In the genomic region with DNA sequence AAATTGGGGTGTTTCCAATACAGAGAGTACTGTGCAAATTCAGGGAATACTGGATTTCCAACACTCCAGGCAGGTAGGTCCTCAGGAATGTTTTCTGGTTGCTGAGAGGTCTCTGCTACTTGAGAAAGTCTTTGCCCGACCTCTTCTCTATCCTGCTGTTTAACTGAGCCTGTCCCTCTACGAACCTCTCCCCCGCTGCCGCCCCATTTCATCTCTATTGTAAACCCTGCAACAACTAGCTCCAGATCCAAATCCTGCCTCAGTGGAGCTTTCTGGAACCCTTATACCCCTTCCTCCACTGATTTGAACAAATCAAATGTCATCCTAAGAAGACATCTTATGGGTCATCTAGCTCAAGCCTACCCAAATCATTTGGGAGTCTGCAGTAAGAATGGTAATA, we compare ENCODE assay signal across 9 cellular contexts. TPM values are rescaled to one million over a fixed set of nuclear protein-coding genes. Genes with fewer than 3 reads are reported as not detected.
DNase-seq lines count a peak whose midpoint lies in the region; ATAC-seq, FAIRE-seq and TF ChIP-seq lines count a peak whose summit lies in the region.
"Had no signal": no experiment of that assay in that cellular context is flagged by ENCODE, and none has a peak within 500 bp of the region (broad histone marks: within the 10 kb centered on the region; RNA-seq: fewer than 3 reads in every experiment).

No MANE protein-coding gene starts in this region.

- H3K27me3 Mint-ChIP-seq in activated CD8-positive, alpha-beta memory T cell treated with anti-CD3 and anti-CD28 coated beads, Interleukin-2, amount 10 ng/mL, durations not matched to agents 7 days and 5 days: no peaks in the 10 kb centered on the region

- no peak for FAIRE-seq in keratinocyte (lab: Jason Lieb, UNC)

- H3K4me3 Mint-ChIP-seq in activated CD8-positive, alpha-beta memory T cell treated with anti-CD3 and anti-CD28 coated beads, Interleukin-2, amount 10 ng/mL, durations not matched to agents 7 days and 5 days: peak overlapping the region; percentile 97

- dilution Hi-C loops in keratinocyte (cut with MboI; ENCODE audit: extremely low pct_ligation_motif_present, low sequenced_read_pairs): no loop called here

- peaks cover 3% of the 10 kb centered on the region for H4K20me1 ChIP-seq in keratinocyte (ENCODE audit: control insufficient read depth, extremely low read depth, insufficient read depth, low read length)

- no peak for DNase-seq in activated CD8-positive, alpha-beta memory T cell treated with anti-CD3 and anti-CD28 coated beads, Interleukin-2, amount 10 ng/mL, durations not matched to agents 7 days and 5 days
- no peak for DNase-seq in activated CD8-positive, alpha-beta memory T cell treated with anti-CD3 and anti-CD28 coated beads, Interleukin-2, amount 50 U/mL, for 4 hours
- no peak for DNase-seq in activated naive CD4-positive, alpha-beta T cell treated with anti-CD3 and anti-CD28 coated beads, Interleukin-2, amount 50 U/mL, for 72 hours (ENCODE audit: low spot score in 2 of 2)
- DNase-seq in keratinocyte (ENCODE audit: low read depth, low spot score): no peak
- no peak for DNase-seq in stimulated activated CD4-positive, alpha-beta T cell treated with anti-CD3 and anti-CD28 coated beads, Interleukin-4, amount 100 ng/mL, for 4 hours
- DNase-seq: stimulated activated CD4-positive, alpha-beta T cell treated with anti-CD3 and anti-CD28 coated beads, Interleukin-1b, Interleukin-23, amount 100 ng/mL, for 48 hours had no signal

- H3K4me3 ChIP-seq in keratinocyte (ENCODE audit: control insufficient read depth in 2 of 3, extremely low read depth in 1 of 3, insufficient read depth in 2 of 3, low read depth in 1 of 3, low read length in 3 of 3) (peak overlapping the region; percentile 82 to 93 (median 93)), subcutaneous abdominal adipose tissue (ENCODE audit: low read depth in 1 of 5, low read length in 5 of 5) (peak overlapping the region; percentile 75 to 98 (median 93))

- H3K36me3 ChIP-seq in keratinocyte (ENCODE audit: control insufficient read depth in 2 of 2, extremely low read depth in 1 of 2, insufficient read depth in 2 of 2, low read length in 2 of 2): peaks cover 13 to 16% of the 10 kb centered on the region in 2 experiments
- H3K36me3 ChIP-seq in subcutaneous abdominal adipose tissue (ENCODE audit: control insufficient read depth in 5 of 5, insufficient read depth in 5 of 5, low read length in 5 of 5): peaks cover 6 to 14% (median 9%) of the 10 kb centered on the region in 5 donors

- H3K9ac ChIP-seq in keratinocyte (ENCODE audit: control insufficient read depth, extremely low read depth, insufficient read depth, low read length) (peak overlapping the region; percentile 97), subcutaneous abdominal adipose tissue (ENCODE audit: low read length in 5 of 5) (peak overlapping the region; percentile 22 to 93 (median 90))

- H3K4me1 Mint-ChIP-seq in activated CD8-positive, alpha-beta memory T cell treated with anti-CD3 and anti-CD28 coated beads, Interleukin-2, amount 10 ng/mL, durations not matched to agents 7 days and 5 days: peaks cover 70% of the 10 kb centered on the region

- ATAC-seq in activated CD8-positive, alpha-beta memory T cell treated with anti-CD3 and anti-CD28 coated beads, Interleukin-2, amount 10 ng/mL, durations not matched to agents 7 days and 5 days: no peak
- no peak for ATAC-seq in activated naive CD4-positive, alpha-beta T cell treated with anti-CD3 and anti-CD28 coated beads, Interleukin-2, amount 50 U/mL, for 72 hours
- ATAC-seq in GM18861 (IDR thresholded peaks at IDR 0.05; ENCODE audit: unreplicated experiment) (no peak), HG02759 (IDR thresholded peaks at IDR 0.05; ENCODE audit: unreplicated experiment) (no peak)

- H3K9me1 ChIP-seq in keratinocyte (ENCODE audit: control insufficient read depth, extremely low read depth, insufficient read depth, low read length): peaks cover 2% of the 10 kb centered on the region

- no peaks in the 10 kb centered on the region for H3K9me3 ChIP-seq in keratinocyte (ENCODE audit: control insufficient read depth, low read depth, low read length)
- no peaks in the 10 kb centered on the region for H3K9me3 ChIP-seq in subcutaneous abdominal adipose tissue (ENCODE audit: control insufficient read depth in 5 of 5, low read length in 5 of 5)

- H3K79me2 ChIP-seq in keratinocyte (ENCODE audit: control insufficient read depth, insufficient read depth, low read length): peaks cover 81% of the 10 kb centered on the region

- peaks cover 10% of the 10 kb centered on the region for H3K4me1 ChIP-seq in keratinocyte (ENCODE audit: control insufficient read depth, extremely low read depth, insufficient read depth, low read length)
- H3K4me1 ChIP-seq in subcutaneous abdominal adipose tissue (ENCODE audit: control insufficient read depth in 5 of 5, insufficient read depth in 5 of 5, low read length in 5 of 5): peaks cover 9 to 30% (median 29%) of the 10 kb centered on the region in 5 donors

- no peaks in the 10 kb centered on the region for H3K9me3 Mint-ChIP-seq in activated CD8-positive, alpha-beta memory T cell treated with anti-CD3 and anti-CD28 coated beads, Interleukin-2, amount 10 ng/mL, durations not matched to agents 7 days and 5 days (ENCODE audit: low read depth)
- peaks cover 4% of the 10 kb centered on the region in 2 donors for H3K9me3 Mint-ChIP-seq in activated naive CD4-positive, alpha-beta T cell treated with anti-CD3 and anti-CD28 coated beads, Interleukin-2, amount 50 U/mL, for 72 hours

- TF ChIP-seq CTCF in keratinocyte (optimal IDR thresholded peaks at IDR 0.05 in 1 of 3, IDR thresholded peaks at IDR 0.05 in 1 of 3, conservative IDR thresholded peaks at IDR 0.05 in 1 of 3; ENCODE audit: extremely low read depth in 1 of 3, insufficient read depth in 2 of 3, low read length in 3 of 3): no peak

- H3K27ac ChIP-seq in keratinocyte (ENCODE audit: control insufficient read depth, insufficient read depth, low read length) (peak overlapping the region; percentile 92), subcutaneous abdominal adipose tissue (ENCODE audit: low read depth, low read length) (peak overlapping the region; percentile 94)

- H2AFZ ChIP-seq in keratinocyte (ENCODE audit: control insufficient read depth, low read length): no peak overlapping the region

- H3K4me2 ChIP-seq in keratinocyte (ENCODE audit: control insufficient read depth, extremely low read depth, insufficient read depth, low read depth, low read length): peak overlapping the region; percentile 95

- H3K27ac Mint-ChIP-seq in activated CD8-positive, alpha-beta memory T cell treated with anti-CD3 and anti-CD28 coated beads, Interleukin-2, amount 10 ng/mL, durations not matched to agents 7 days and 5 days: peak overlapping the region; percentile 100
- peak overlapping the region; percentile 96 to 99 for H3K27ac Mint-ChIP-seq in activated naive CD4-positive, alpha-beta T cell treated with anti-CD3 and anti-CD28 coated beads, Interleukin-2, amount 50 U/mL, for 72 hours

- CTCF ChIA-PET in activated CD8-positive, alpha-beta memory T cell treated with anti-CD3 and anti-CD28 coated beads, Interleukin-2, amount 10 ng/mL, durations not matched to agents 7 days and 5 days (lab: Charles Lee): interaction anchor here (1.1 kb wide), 1 partner anchor 10 kb away, joined by 3 read pairs; no protein-coding TSS in a partner anchor

- H3K27me3 ChIP-seq in keratinocyte (ENCODE audit: control insufficient read depth, extremely low read depth, insufficient read depth, low read length) (no peaks in the 10 kb centered on the region), subcutaneous abdominal adipose tissue (ENCODE audit: control insufficient read depth in 5 of 5, insufficient read depth in 4 of 5, low read length in 5 of 5) (no peaks in the 10 kb centered on the region)

- peaks cover 34% of the 10 kb centered on the region for H3K36me3 Mint-ChIP-seq in activated CD8-positive, alpha-beta memory T cell treated with anti-CD3 and anti-CD28 coated beads, Interleukin-2, amount 10 ng/mL, durations not matched to agents 7 days and 5 days
- peaks cover 37 to 52% of the 10 kb centered on the region in 2 donors for H3K36me3 Mint-ChIP-seq in activated naive CD4-positive, alpha-beta T cell treated with anti-CD3 and anti-CD28 coated beads, Interleukin-2, amount 50 U/mL, for 72 hours

RNA-seq across cellular contexts. Expression of a gene that starts 1.3 kb away (rescaled TPM):
- total RNA-seq in activated CD8-positive, alpha-beta memory T cell treated with anti-CD3 and anti-CD28 coated beads, Interleukin-2, amount 10 ng/mL, durations not matched to agents 7 days and 5 days: 10 to 100 TPM; 59.9 to 81.1 TPM
- total RNA-seq in activated naive CD4-positive, alpha-beta T cell treated with anti-CD3 and anti-CD28 coated beads, Interleukin-2, amount 50 U/mL, for 72 hours: 10 to 100 TPM; 54.0 to 62.0 TPM
- polyA plus RNA-seq in keratinocyte: 41.5 to 82.7 TPM (median 79.2 TPM) in 3 replicates
- 293 TPM for polyA plus RNA-seq in keratinocyte (2011; ENCODE audit: low read depth)
- polyA plus RNA-seq in keratinocyte (2011; cell fraction: cytosol; rRNA removed): 45.9 and 47.7 TPM in 2 replicates
- polyA plus RNA-seq in keratinocyte (2011; cell fraction: nucleus; rRNA removed): 43.5 and 45.2 TPM in 2 replicates
- 69.9 and 111 TPM in 2 replicates for polyA plus RNA-seq in keratinocyte (2012; ENCODE audit: low replicate concordance)
- 19.2 to 35.6 TPM (median 34.0 TPM) in 3 replicates for polyA minus RNA-seq in keratinocyte
- 15.5 TPM for polyA minus RNA-seq in keratinocyte (2011; cell fraction: cytosol; rRNA and poly(A)+ RNA removed)
- 12.7 and 25.6 TPM in 2 replicates for polyA minus RNA-seq in keratinocyte (2011; cell fraction: nucleus; rRNA and poly(A)+ RNA removed)

RNA-seq across cellular contexts. Expression of a gene that starts 1.4 kb away (rescaled TPM):
- 1 to 10 TPM; 6.1 to 9.6 TPM for total RNA-seq in activated CD8-positive, alpha-beta memory T cell treated with anti-CD3 and anti-CD28 coated beads, Interleukin-2, amount 10 ng/mL, durations not matched to agents 7 days and 5 days
- total RNA-seq in activated naive CD4-positive, alpha-beta T cell treated with anti-CD3 and anti-CD28 coated beads, Interleukin-2, amount 50 U/mL, for 72 hours: 1 to 10 TPM; 6.8 to 7.3 TPM
- 0.67 to 2.3 TPM (median 1.7 TPM) in 3 replicates for polyA plus RNA-seq in keratinocyte
- polyA plus RNA-seq in keratinocyte (2011; ENCODE audit: low read depth): 1.8 TPM
- 0.42 and 0.52 TPM in 2 replicates for polyA plus RNA-seq in keratinocyte (2011; cell fraction: cytosol; rRNA removed)
- 6.2 and 7.8 TPM in 2 replicates for polyA plus RNA-seq in keratinocyte (2011; cell fraction: nucleus; rRNA removed)
- polyA plus RNA-seq in keratinocyte (2012; ENCODE audit: low replicate concordance): 0.38 and 1.7 TPM in 2 replicates
- 0.43 to 2.7 TPM (median 1.6 TPM) in 3 replicates for polyA minus RNA-seq in keratinocyte
- polyA minus RNA-seq in keratinocyte (2011; cell fraction: cytosol; rRNA and poly(A)+ RNA removed): not detected
- 2.8 and 3.8 TPM in 2 replicates for polyA minus RNA-seq in keratinocyte (2011; cell fraction: nucleus; rRNA and poly(A)+ RNA removed)

RNA-seq across cellular contexts. Expression of a gene that starts 12.3 kb away (rescaled TPM):
- total RNA-seq in activated CD8-positive, alpha-beta memory T cell treated with anti-CD3 and anti-CD28 coated beads, Interleukin-2, amount 10 ng/mL, durations not matched to agents 7 days and 5 days: not detected
- total RNA-seq in activated naive CD4-positive, alpha-beta T cell treated with anti-CD3 and anti-CD28 coated beads, Interleukin-2, amount 50 U/mL, for 72 hours: not detected
- polyA plus RNA-seq in keratinocyte: not detected in 3 replicates
- not detected for polyA plus RNA-seq in keratinocyte (2011; ENCODE audit: low read depth)
- polyA plus RNA-seq in keratinocyte (2011; cell fraction: cytosol; rRNA removed): not detected in 2 replicates
- polyA plus RNA-seq in keratinocyte (2011; cell fraction: nucleus; rRNA removed): not detected in 2 replicates
- 0.07 TPM in 1 of 2 replicates, not detected in the other for polyA plus RNA-seq in keratinocyte (2012; ENCODE audit: low replicate concordance)
- polyA minus RNA-seq in keratinocyte: not detected in 3 replicates
- not detected for polyA minus RNA-seq in keratinocyte (2011; cell fraction: cytosol; rRNA and poly(A)+ RNA removed)
- not detected in 2 replicates for polyA minus RNA-seq in keratinocyte (2011; cell fraction: nucleus; rRNA and poly(A)+ RNA removed)

RNA-seq across cellular contexts. Expression of a gene that starts 25.8 kb away (rescaled TPM):
- not detected for total RNA-seq in activated CD8-positive, alpha-beta memory T cell treated with anti-CD3 and anti-CD28 coated beads, Interleukin-2, amount 10 ng/mL, durations not matched to agents 7 days and 5 days
- total RNA-seq in activated naive CD4-positive, alpha-beta T cell treated with anti-CD3 and anti-CD28 coated beads, Interleukin-2, amount 50 U/mL, for 72 hours: not detected
- polyA plus RNA-seq in keratinocyte: not detected in 3 replicates
- not detected for polyA plus RNA-seq in keratinocyte (2011; ENCODE audit: low read depth)
- polyA plus RNA-seq in keratinocyte (2011; cell fraction: cytosol; rRNA removed): not detected in 2 replicates
- polyA plus RNA-seq in keratinocyte (2011; cell fraction: nucleus; rRNA removed): not detected in 2 replicates
- not detected in 2 replicates for polyA plus RNA-seq in keratinocyte (2012; ENCODE audit: low replicate concordance)
- not detected in 3 replicates for polyA minus RNA-seq in keratinocyte
- polyA minus RNA-seq in keratinocyte (2011; cell fraction: cytosol; rRNA and poly(A)+ RNA removed): not detected
- polyA minus RNA-seq in keratinocyte (2011; cell fraction: nucleus; rRNA and poly(A)+ RNA removed): not detected in 2 replicates

RNA-seq across cellular contexts. Expression of a gene that starts 31.6 kb away (rescaled TPM):
- not detected for total RNA-seq in activated CD8-positive, alpha-beta memory T cell treated with anti-CD3 and anti-CD28 coated beads, Interleukin-2, amount 10 ng/mL, durations not matched to agents 7 days and 5 days
- not detected for total RNA-seq in activated naive CD4-positive, alpha-beta T cell treated with anti-CD3 and anti-CD28 coated beads, Interleukin-2, amount 50 U/mL, for 72 hours
- not detected in 3 replicates for polyA plus RNA-seq in keratinocyte
- polyA plus RNA-seq in keratinocyte (2011; ENCODE audit: low read depth): not detected
- polyA plus RNA-seq in keratinocyte (2011; cell fraction: cytosol; rRNA removed): not detected in 2 replicates
- polyA plus RNA-seq in keratinocyte (2011; cell fraction: nucleus; rRNA removed): not detected in 2 replicates
- polyA plus RNA-seq in keratinocyte (2012; ENCODE audit: low replicate concordance): not detected in 2 replicates
- not detected in 3 replicates for polyA minus RNA-seq in keratinocyte
- not detected for polyA minus RNA-seq in keratinocyte (2011; cell fraction: cytosol; rRNA and poly(A)+ RNA removed)
- polyA minus RNA-seq in keratinocyte (2011; cell fraction: nucleus; rRNA and poly(A)+ RNA removed): not detected in 2 replicates
